13 cellular contexts compared by ENCODE assay signal in the genomic region with DNA sequence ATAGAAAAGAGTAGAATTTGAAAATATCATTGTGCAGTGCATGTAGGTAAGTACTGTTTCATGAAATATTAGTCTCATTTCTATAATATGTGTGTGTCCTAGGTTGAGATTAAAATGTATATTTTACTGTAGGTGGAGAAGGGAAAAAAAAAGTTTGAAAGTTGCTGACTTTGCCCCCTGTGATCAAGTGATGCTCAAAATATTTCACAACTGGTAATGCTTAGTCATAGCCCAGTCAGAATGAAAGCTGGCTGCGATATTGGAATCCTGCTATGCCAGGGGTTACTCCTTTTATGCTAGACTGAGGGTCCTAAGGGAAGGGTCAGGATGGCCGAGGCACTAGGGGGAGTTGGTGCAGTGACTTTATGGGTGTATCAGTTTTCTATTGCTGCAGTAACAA. TPM values are rescaled to one million over a fixed set of nuclear protein-coding genes. Genes with fewer than 3 reads are reported as not detected.
DNase-seq lines count a peak whose midpoint lies in the region; ATAC-seq and TF ChIP-seq lines count a peak whose summit lies in the region.
"Had no signal": no experiment of that assay in that cellular context is flagged by ENCODE, and none has a peak within 500 bp of the region (broad histone marks: within the 10 kb centered on the region; RNA-seq: fewer than 3 reads in every experiment).

No MANE protein-coding gene starts in this region.

- H3K9me2 ChIP-seq in SK-N-SH = no peaks in the 10 kb centered on the region

- no peaks in the 10 kb centered on the region for H4K20me1 ChIP-seq in SK-N-SH (ENCODE audit: insufficient read depth)

- no peak for TF ChIP-seq POLR2A in upper lobe of left lung (IDR thresholded peaks at IDR 0.05)

- H3K4me2 ChIP-seq in SK-N-SH = peak overlapping the region; percentile 42; the same call in 1 of the 2 replicates

- H3K27ac Mint-ChIP-seq in Calu3 (ENCODE audit: unreplicated experiment) = no peak overlapping the region
- H3K27ac Mint-ChIP-seq: naive thymus-derived CD4-positive, alpha-beta T cell had no signal

- intact Hi-C loops in Calu3 (cut with micrococcal nuclease; ENCODE audit: unreplicated experiment) = no loop called here

- TF ChIP-seq EP300 in SK-N-SH (IDR thresholded peaks at IDR 0.05; ENCODE audit: borderline replicate concordance in 1 of 2, low read depth in 1 of 2, low read length in 1 of 2) (no peak), upper lobe of left lung (IDR thresholded peaks at IDR 0.05) (no peak)

- H3K79me2 ChIP-seq in SK-N-SH (ENCODE audit: insufficient read depth) = no peaks in the 10 kb centered on the region

- no peaks in the 10 kb centered on the region for H3K9me3 ChIP-seq in SK-N-SH
- no peaks in the 10 kb centered on the region for H3K9me3 ChIP-seq in upper lobe of left lung
- H3K9me3 ChIP-seq: esophagus muscularis mucosa, sigmoid colon, tibial nerve had no signal

- H3K9me3 Mint-ChIP-seq in Calu3 (ENCODE audit: low read depth, unreplicated experiment) = peaks cover 4% of the 10 kb centered on the region

- peak overlapping the region; percentile 63; the same call in 1 of the 2 replicates for H2AFZ ChIP-seq in SK-N-SH (ENCODE audit: low read depth)

- H3K27me3 Mint-ChIP-seq in Calu3 (ENCODE audit: unreplicated experiment) = no peaks in the 10 kb centered on the region
- H3K27me3 Mint-ChIP-seq: naive thymus-derived CD4-positive, alpha-beta T cell had no signal

- H3K4me3 ChIP-seq in SK-N-SH (ENCODE audit: low read depth in 2 of 2, low read length in 1 of 2) = no peak overlapping the region
- no peak overlapping the region for H3K4me3 ChIP-seq in fibroblast of pulmonary artery (replicated peaks; ENCODE audit: low read depth, low read length)
- H3K4me3 ChIP-seq in upper lobe of left lung = no peak overlapping the region
- H3K4me3 ChIP-seq: esophagus muscularis mucosa, sigmoid colon, tibial nerve had no signal

- WGBS in SK-N-SH (ENCODE audit: low lambda C conversion rate) = 33% methylated on average over 2 of the region's 2 CpGs
- WGBS in upper lobe of left lung, 2 donors = 65 to 76% methylated on average over 2 of the region's 2 CpGs

- TF ChIP-seq RAD21 in SK-N-SH (IDR thresholded peaks at IDR 0.05; ENCODE audit: low read length) = no peak

- no peaks in the 10 kb centered on the region for H3F3A ChIP-seq in SK-N-SH (replicated peaks; ENCODE audit: insufficient read depth)

- H3K27me3 ChIP-seq in SK-N-SH (ENCODE audit: insufficient read depth) = no peaks in the 10 kb centered on the region
- no peaks in the 10 kb centered on the region for H3K27me3 ChIP-seq in upper lobe of left lung
- H3K27me3 ChIP-seq: esophagus muscularis mucosa, sigmoid colon, tibial nerve had no signal

- no peak overlapping the region for H3K9ac ChIP-seq in SK-N-SH

- no peak overlapping the region for H3K27ac ChIP-seq in SK-N-SH (ENCODE audit: low read depth in 2 of 2, low read length in 1 of 2)
- H3K27ac ChIP-seq in upper lobe of left lung = no peak overlapping the region
- H3K27ac ChIP-seq: esophagus muscularis mucosa, sigmoid colon, tibial nerve had no signal

- peaks cover 0 to 4% of the 10 kb centered on the region in 2 experiments; a peak in 2 of 4 replicates for H3K4me1 ChIP-seq in SK-N-SH (ENCODE audit: control insufficient read depth in 1 of 2, insufficient read depth in 2 of 2, low read depth in 1 of 2, low read length in 1 of 2)
- H3K4me1 ChIP-seq in upper lobe of left lung = no peaks in the 10 kb centered on the region
- H3K4me1 ChIP-seq: esophagus muscularis mucosa, sigmoid colon, tibial nerve had no signal

- POLR2A ChIA-PET in SK-N-SH (lab: Yijun Ruan, JAX) = no interaction called here

- H3K4me3 Mint-ChIP-seq in Calu3 (ENCODE audit: low read depth, unreplicated experiment) = no peak overlapping the region
- H3K4me3 Mint-ChIP-seq: naive thymus-derived CD4-positive, alpha-beta T cell had no signal

- DNase-seq in A172 (ENCODE audit: low spot score) = peak; percentile 57
- DNase-seq in HPDE6-E6E7 (ENCODE audit: extremely low spot score) = peak; percentile 36
- no peak for DNase-seq in SK-N-SH
- peak; percentile 67 for DNase-seq in fibroblast of pulmonary artery (ENCODE audit: low read depth)
- DNase-seq in stimulated activated CD4-positive, alpha-beta T cell treated with anti-CD3 and anti-CD28 coated beads, Interleukin-2, amount 100 ng/mL, for 24 hours = no peak
- DNase-seq in upper lobe of left lung = no peak
- no peak for DNase-seq in DMS114 treated with DMSO at 0.1 percent for 48 hours (lab: John Stamatoyannopoulos, UW; ENCODE audit: unreplicated experiment)
- DNase-seq in Calu3 = no peak
- DNase-seq: naive thymus-derived CD4-positive, alpha-beta T cell; NCI-H510A treated with DMSO at 0.1 percent for 48 hours; sigmoid colon had no signal

- no peak for TF ChIP-seq CTCF in SK-N-SH (IDR thresholded peaks at IDR 0.05)
- TF ChIP-seq CTCF in fibroblast of pulmonary artery (IDR thresholded peaks at IDR 0.05; ENCODE audit: low read length, missing control alignments) = no peak
- no peak for TF ChIP-seq CTCF in upper lobe of left lung (IDR thresholded peaks at IDR 0.05)
- no peak for TF ChIP-seq CTCF in Calu3 (IDR thresholded peaks at IDR 0.05; ENCODE audit: unreplicated experiment)

- H3K36me3 Mint-ChIP-seq in Calu3 (ENCODE audit: insufficient read depth, unreplicated experiment) = no peaks in the 10 kb centered on the region

- no peaks in the 10 kb centered on the region for H3K36me3 ChIP-seq in SK-N-SH (replicated peaks in 1 of 2; ENCODE audit: control insufficient read depth in 1 of 2, insufficient read depth in 2 of 2, low read length in 1 of 2)
- no peaks in the 10 kb centered on the region for H3K36me3 ChIP-seq in upper lobe of left lung
- H3K36me3 ChIP-seq: esophagus muscularis mucosa, sigmoid colon, tibial nerve had no signal

- no peak for ATAC-seq in upper lobe of left lung (ENCODE audit: low FRiP score in 2 of 2)
- ATAC-seq: naive thymus-derived CD4-positive, alpha-beta T cell had no signal

- BruUV-seq in Calu3 (replicated peaks; lab: Mats Ljungman, UMichigan) = no TSS peak

- CTCF ChIA-PET in SK-N-SH (lab: Yijun Ruan, JAX) = interaction anchor here (1.0 to 1.9 kb wide), 3 partner anchors 11 to 14 kb away, joined by 3 to 4 read pairs (median 3); no protein-coding TSS in a partner anchor
- CTCF ChIA-PET in Calu3 (lab: Charles Lee) = no interaction called here

- H3K4me1 Mint-ChIP-seq in Calu3 (ENCODE audit: low read depth, unreplicated experiment) = no peaks in the 10 kb centered on the region
- H3K4me1 Mint-ChIP-seq: naive thymus-derived CD4-positive, alpha-beta T cell had no signal

TF ChIP-seq in SK-N-SH, 30 proteins besides CTCF, POLR2A, EP300 and RAD21:
- TF ChIP-seq GABPA (IDR thresholded peaks at IDR 0.05; ENCODE audit: low read depth) (no peak), SIN3A (IDR thresholded peaks at IDR 0.05; ENCODE audit: borderline replicate concordance, low read depth, low read length) (no peak), FOSL2 (IDR thresholded peaks at IDR 0.05; ENCODE audit: borderline replicate concordance, low read depth) (peak; percentile 62), NFIC (IDR thresholded peaks at IDR 0.05; ENCODE audit: borderline replicate concordance) (no peak), REST (IDR thresholded peaks at IDR 0.05; ENCODE audit: low read depth, low read length) (no peak), MAX (IDR thresholded peaks at IDR 0.05; ENCODE audit: low read depth) (no peak), TCF12 (IDR thresholded peaks at IDR 0.05) (no peak)
TF ChIP-seq in SK-N-SH: peak in this region for 1.

RNA-seq across cellular contexts. Expression of gene CFAP36, which starts 19.5 kb away (rescaled TPM):
- 64.9 and 81.7 TPM in 2 replicates for total RNA-seq in A172 (2014; rRNA removed; shearing (Covaris generic))
- polyA plus RNA-seq in SK-N-SH (2012; rRNA removed) = 13.5 and 18.7 TPM in 2 replicates
- polyA plus RNA-seq in SK-N-SH (2012; cell fraction: cytosol; rRNA removed) = 23.3 and 32.9 TPM in 2 replicates
- 9.9 and 17.5 TPM in 2 replicates for polyA plus RNA-seq in SK-N-SH (2012; cell fraction: nucleus; rRNA removed)
- total RNA-seq in upper lobe of left lung (10 to 100 TPM; 14.9 to 31.5 (median 22.6) TPM), Calu3 (2022) (29.6 and 29.8 TPM in 2 replicates)

Comparison
In these comparisons a context has a peak if more than half of its experiments do, and no peak if none do; other contexts are left out.
1. DNase-seq: peak in A172 (single experiment), HPDE6-E6E7 (single experiment) and fibroblast of pulmonary artery (single experiment); none in SK-N-SH (single experiment), stimulated activated CD4-positive, alpha-beta T cell treated with anti-CD3 and anti-CD28 coated beads, Interleukin-2, amount 100 ng/mL, for 24 hours (0 of 2), upper lobe of left lung (0 of 2), DMS114 treated with DMSO at 0.1 percent for 48 hours (single experiment) and Calu3 (single experiment).